ENCODE assay signal across 1 cellular context in genomic region chr15:32718822-32719716, GRCh38.
TF ChIP-seq lines count a peak whose summit lies in the region.

No MANE protein-coding gene starts in this region.

TF ChIP-seq in GM12878, 131 proteins besides CTCF, POLR2A, EP300 and RAD21 (continued from another document):
- TF ChIP-seq, protein P1, sequence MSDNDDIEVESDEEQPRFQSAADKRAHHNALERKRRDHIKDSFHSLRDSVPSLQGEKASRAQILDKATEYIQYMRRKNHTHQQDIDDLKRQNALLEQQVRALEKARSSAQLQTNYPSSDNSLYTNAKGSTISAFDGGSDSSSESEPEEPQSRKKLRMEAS (IDR thresholded peaks at IDR 0.05; ENCODE audit: low read depth, low read length): no peak
- TF ChIP-seq TCF3 (IDR thresholded peaks at IDR 0.05; ENCODE audit: borderline replicate concordance, insufficient read depth, low read depth, low read length): no peak
- TF ChIP-seq MYC (IDR thresholded peaks at IDR 0.05; ENCODE audit: insufficient read depth, insufficient read length, insufficient replicate concordance, low read length, severe bottlenecking): no peak
- TF ChIP-seq SRF (IDR thresholded peaks at IDR 0.05; ENCODE audit: low read depth in 2 of 2, low read length in 2 of 2): no peak
- TF ChIP-seq BCL11A (IDR thresholded peaks at IDR 0.05; ENCODE audit: low read depth, low read length): no peak
- TF ChIP-seq MXI1 (IDR thresholded peaks at IDR 0.05; ENCODE audit: low read depth, low read length): no peak
- no peak for TF ChIP-seq BMI1 (IDR thresholded peaks at IDR 0.05; ENCODE audit: borderline replicate concordance)
- TF ChIP-seq RELA (IDR thresholded peaks at IDR 0.05; ENCODE audit: borderline replicate concordance, partially characterized antibody): no peak
- TF ChIP-seq LARP7 (IDR thresholded peaks at IDR 0.05): no peak
- TF ChIP-seq, protein P2, sequence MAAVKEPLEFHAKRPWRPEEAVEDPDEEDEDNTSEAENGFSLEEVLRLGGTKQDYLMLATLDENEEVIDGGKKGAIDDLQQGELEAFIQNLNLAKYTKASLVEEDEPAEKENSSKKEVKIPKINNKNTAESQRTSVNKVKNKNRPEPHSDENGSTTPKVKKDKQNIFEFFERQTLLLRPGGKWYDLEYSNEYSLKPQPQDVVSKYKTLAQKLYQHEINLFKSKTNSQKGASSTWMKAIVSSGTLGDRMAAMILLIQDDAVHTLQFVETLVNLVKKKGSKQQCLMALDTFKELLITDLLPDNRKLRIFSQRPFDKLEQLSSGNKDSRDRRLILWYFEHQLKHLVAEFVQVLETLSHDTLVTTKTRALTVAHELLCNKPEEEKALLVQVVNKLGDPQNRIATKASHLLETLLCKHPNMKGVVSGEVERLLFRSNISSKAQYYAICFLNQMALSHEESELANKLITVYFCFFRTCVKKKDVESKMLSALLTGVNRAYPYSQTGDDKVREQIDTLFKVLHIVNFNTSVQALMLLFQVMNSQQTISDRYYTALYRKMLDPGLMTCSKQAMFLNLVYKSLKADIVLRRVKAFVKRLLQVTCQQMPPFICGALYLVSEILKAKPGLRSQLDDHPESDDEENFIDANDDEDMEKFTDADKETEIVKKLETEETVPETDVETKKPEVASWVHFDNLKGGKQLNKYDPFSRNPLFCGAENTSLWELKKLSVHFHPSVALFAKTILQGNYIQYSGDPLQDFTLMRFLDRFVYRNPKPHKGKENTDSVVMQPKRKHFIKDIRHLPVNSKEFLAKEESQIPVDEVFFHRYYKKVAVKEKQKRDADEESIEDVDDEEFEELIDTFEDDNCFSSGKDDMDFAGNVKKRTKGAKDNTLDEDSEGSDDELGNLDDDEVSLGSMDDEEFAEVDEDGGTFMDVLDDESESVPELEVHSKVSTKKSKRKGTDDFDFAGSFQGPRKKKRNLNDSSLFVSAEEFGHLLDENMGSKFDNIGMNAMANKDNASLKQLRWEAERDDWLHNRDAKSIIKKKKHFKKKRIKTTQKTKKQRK (IDR thresholded peaks at IDR 0.05; ENCODE audit: low read depth, low read length): no peak
